ENCODE assay signal across 15 cellular contexts in the genomic region with DNA sequence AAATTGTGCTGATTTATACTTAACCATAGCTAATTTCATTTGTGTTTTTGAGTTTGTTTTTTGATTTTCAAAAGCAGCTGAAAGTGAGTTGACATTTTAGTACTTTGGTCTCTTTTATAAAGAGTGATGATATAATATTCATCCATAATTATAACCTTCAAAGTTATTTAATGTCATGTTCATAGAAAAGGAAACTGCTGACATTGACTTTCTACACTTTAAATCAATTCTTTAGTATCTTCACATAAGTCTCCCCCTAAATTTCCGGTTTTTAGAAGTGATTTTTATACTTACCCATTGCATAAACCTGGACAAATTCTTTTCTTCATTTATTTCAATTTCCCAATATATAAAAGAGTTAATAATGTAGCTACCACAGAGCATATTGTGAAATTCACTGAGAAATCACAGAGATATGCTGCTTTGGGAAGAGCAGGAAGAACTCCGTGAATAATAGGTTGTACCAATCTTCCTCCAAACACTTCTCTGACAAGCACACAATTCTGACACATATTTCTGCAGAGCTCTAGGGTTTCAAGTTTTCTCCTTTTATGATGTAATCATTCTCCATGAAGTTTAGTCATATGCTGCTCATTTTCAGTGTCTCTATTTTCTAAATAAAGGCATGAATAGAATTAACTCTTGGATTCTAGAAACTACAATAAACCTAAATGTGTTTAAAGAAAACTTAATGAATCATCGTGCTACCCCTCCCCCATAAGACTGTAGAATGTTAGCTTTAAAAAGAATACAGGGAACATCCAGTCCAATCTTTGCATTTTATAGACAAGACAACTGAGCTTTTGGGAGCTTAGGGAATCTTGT. TPM values are rescaled to one million over a fixed set of nuclear protein-coding genes. Genes with fewer than 3 reads are reported as not detected.
DNase-seq lines count a peak whose midpoint lies in the region; ATAC-seq and TF ChIP-seq lines count a peak whose summit lies in the region.
"Had no signal": no experiment of that assay in that cellular context is flagged by ENCODE, and none has a peak within 500 bp of the region (broad histone marks: within the 10 kb centered on the region; RNA-seq: fewer than 3 reads in every experiment).

No MANE protein-coding gene starts in this region.

- no peaks in the 10 kb centered on the region for H3K27me3 ChIP-seq in CD8-positive, alpha-beta memory T cell (ENCODE audit: insufficient read depth, low read length, poor library complexity, severe bottlenecking)
- no peaks in the 10 kb centered on the region for H3K27me3 ChIP-seq in WERI-Rb-1 (ENCODE audit: insufficient read depth, low read depth, severe bottlenecking)
- H3K27me3 ChIP-seq: heart left ventricle, suprapubic skin had no signal

- no peak overlapping the region for H3K4me3 ChIP-seq in mucosa of descending colon
- H3K4me3 ChIP-seq in CD8-positive, alpha-beta memory T cell (ENCODE audit: low read length): no peak overlapping the region
- no peak overlapping the region for H3K4me3 ChIP-seq in WERI-Rb-1 (ENCODE audit: low read depth, low read length)
- H3K4me3 ChIP-seq: GM23338, heart left ventricle, suprapubic skin had no signal

- no peaks in the 10 kb centered on the region for H3K4me1 Mint-ChIP-seq in CD8-positive, alpha-beta memory T cell
- no peaks in the 10 kb centered on the region for H3K4me1 Mint-ChIP-seq in activated CD4-positive, alpha-beta T cell treated with anti-CD3 and anti-CD28 coated beads, Interleukin-2, amount 10 ng/mL, durations not matched to agents 24 days and 14 days
- H3K4me1 Mint-ChIP-seq: GM23338 had no signal

- no peak overlapping the region for H3K27ac Mint-ChIP-seq in CD8-positive, alpha-beta memory T cell
- no peak overlapping the region for H3K27ac Mint-ChIP-seq in activated CD4-positive, alpha-beta T cell treated with anti-CD3 and anti-CD28 coated beads, Interleukin-2, amount 10 ng/mL, durations not matched to agents 24 days and 14 days
- H3K27ac Mint-ChIP-seq: GM23338 had no signal

- H3K9me3 Mint-ChIP-seq in CD8-positive, alpha-beta memory T cell: peaks cover 0 to 2% (median 0%) of the 10 kb centered on the region in 5 donors
- H3K9me3 Mint-ChIP-seq in activated CD4-positive, alpha-beta T cell treated with anti-CD3 and anti-CD28 coated beads, Interleukin-2, amount 10 ng/mL, durations not matched to agents 24 days and 14 days: no peaks in the 10 kb centered on the region

- CTCF ChIA-PET in CD8-positive, alpha-beta memory T cell (lab: Charles Lee): no interaction called here

- peaks cover 2 to 10% of the 10 kb centered on the region in 2 donors for H3K27me3 Mint-ChIP-seq in CD8-positive, alpha-beta memory T cell
- peaks cover 7% of the 10 kb centered on the region for H3K27me3 Mint-ChIP-seq in activated CD4-positive, alpha-beta T cell treated with anti-CD3 and anti-CD28 coated beads, Interleukin-2, amount 10 ng/mL, durations not matched to agents 24 days and 14 days

- H3K36me3 ChIP-seq in mucosa of descending colon (ENCODE audit: low read depth) (no peaks in the 10 kb centered on the region), WERI-Rb-1 (no peaks in the 10 kb centered on the region)
- H3K36me3 ChIP-seq in CD8-positive, alpha-beta memory T cell (ENCODE audit: insufficient read depth, low read length): no peaks in the 10 kb centered on the region
- H3K36me3 ChIP-seq: heart left ventricle, suprapubic skin had no signal

- no peak for TF ChIP-seq CTCF in AG09319 (IDR thresholded peaks at IDR 0.05; ENCODE audit: low read depth, low read length)
- TF ChIP-seq CTCF in mucosa of descending colon (IDR thresholded peaks at IDR 0.05): no peak
- TF ChIP-seq CTCF in WERI-Rb-1 (IDR thresholded peaks at IDR 0.05; ENCODE audit: low read depth, low read length): no peak

- intact Hi-C loops in mucosa of descending colon (cut with DNase I, micrococcal nuclease): no loop called here
- intact Hi-C loops in activated CD4-positive, alpha-beta T cell treated with anti-CD3 and anti-CD28 coated beads, Interleukin-2, amount 10 ng/mL, durations not matched to agents 24 days and 14 days (cut with micrococcal nuclease): no loop called here

- no peak overlapping the region for H3K27ac ChIP-seq in CD8-positive, alpha-beta memory T cell (ENCODE audit: low read depth, low read length)
- H3K27ac ChIP-seq in WERI-Rb-1: no peak overlapping the region
- H3K27ac ChIP-seq: heart left ventricle, suprapubic skin had no signal

- H3K9me3 ChIP-seq in mucosa of descending colon: no peaks in the 10 kb centered on the region
- H3K9me3 ChIP-seq in CD8-positive, alpha-beta memory T cell (ENCODE audit: low read length): no peaks in the 10 kb centered on the region
- no peaks in the 10 kb centered on the region for H3K9me3 ChIP-seq in WERI-Rb-1 (ENCODE audit: severe bottlenecking)
- H3K9me3 ChIP-seq: Caco-2, suprapubic skin had no signal

- ATAC-seq in mucosa of descending colon: peak; percentile 32
- ATAC-seq: GM23338, Panc1 had no signal

- DNase-seq in AG09319 (ENCODE audit: extremely low read depth, low read depth) (peak; percentile 68), NCI-H226 (peak; percentile 77), dedifferentiated amniotic fluid mesenchymal stem cell (ENCODE audit: extremely low spot score) (peak; percentile 85), mucosa of descending colon (no peak), WERI-Rb-1 (no peak)
- DNase-seq in CD8-positive, alpha-beta memory T cell: no peak
- no peak for DNase-seq in activated CD4-positive, alpha-beta T cell treated with anti-CD3 and anti-CD28 coated beads, Interleukin-2, amount 10 ng/mL, durations not matched to agents 24 days and 14 days
- DNase-seq in activated T-cell treated with anti-CD3 and anti-CD28 coated beads, Interleukin-2, amount 50 U/mL, for 48 hours: no peak
- DNase-seq: activated CD4-positive, alpha-beta T cell treated with anti-CD3 and anti-CD28 coated beads, Interleukin-2, amount 50 U/mL, for 48 hours; Caco-2; heart left ventricle; NCI-H1092 treated with DMSO at 0.1 percent for 48 hours had no signal

- POLR2A ChIA-PET in CD8-positive, alpha-beta memory T cell (lab: Charles Lee): no interaction called here

- no peaks in the 10 kb centered on the region for H3K36me3 Mint-ChIP-seq in CD8-positive, alpha-beta memory T cell
- H3K36me3 Mint-ChIP-seq in activated CD4-positive, alpha-beta T cell treated with anti-CD3 and anti-CD28 coated beads, Interleukin-2, amount 10 ng/mL, durations not matched to agents 24 days and 14 days (ENCODE audit: low read depth): no peaks in the 10 kb centered on the region

- H3K4me3 Mint-ChIP-seq in CD8-positive, alpha-beta memory T cell: no peak overlapping the region
- no peak overlapping the region for H3K4me3 Mint-ChIP-seq in activated CD4-positive, alpha-beta T cell treated with anti-CD3 and anti-CD28 coated beads, Interleukin-2, amount 10 ng/mL, durations not matched to agents 24 days and 14 days
- H3K4me3 Mint-ChIP-seq: GM23338 had no signal

- H3K4me1 ChIP-seq in mucosa of descending colon (ENCODE audit: low read depth): no peaks in the 10 kb centered on the region
- no peaks in the 10 kb centered on the region for H3K4me1 ChIP-seq in CD8-positive, alpha-beta memory T cell (ENCODE audit: insufficient read depth, low read length)
- H3K4me1 ChIP-seq: Caco-2, suprapubic skin had no signal

RNA-seq across cellular contexts. Expression of gene CDC42BPA, which starts 25.6 kb away (rescaled TPM):
- total RNA-seq in mucosa of descending colon: 10 to 100 TPM; 32.6 to 70.7 (median 50.2) TPM
- total RNA-seq in CD8-positive, alpha-beta memory T cell: under 1 TPM; 0.42 to 0.72 TPM
- polyA plus RNA-seq in CD8-positive, alpha-beta memory T cell: 0.44 TPM
- 1.2 TPM in 2 replicates for total RNA-seq in activated CD4-positive, alpha-beta T cell treated with anti-CD3 and anti-CD28 coated beads, Interleukin-2, amount 10 ng/mL, durations not matched to agents 24 days and 14 days

Comparison
In these comparisons a context has a peak if more than half of its experiments do, and no peak if none do; other contexts are left out.
1. DNase-seq: peak in AG09319 (single experiment), NCI-H226 (single experiment) and dedifferentiated amniotic fluid mesenchymal stem cell (single experiment); none in mucosa of descending colon (0 of 3), CD8-positive, alpha-beta memory T cell (0 of 5), activated CD4-positive, alpha-beta T cell treated with anti-CD3 and anti-CD28 coated beads, Interleukin-2, amount 10 ng/mL, durations not matched to agents 24 days and 14 days (single experiment), WERI-Rb-1 (single experiment) and activated T-cell treated with anti-CD3 and anti-CD28 coated beads, Interleukin-2, amount 50 U/mL, for 48 hours (0 of 2).
2. RNA of gene CDC42BPA, which starts 25.6 kb away (total RNA-seq): 32.6 to 70.7 TPM in mucosa of descending colon; 1.2 TPM in activated CD4-positive, alpha-beta T cell treated with anti-CD3 and anti-CD28 coated beads, Interleukin-2, amount 10 ng/mL, durations not matched to agents 24 days and 14 days and 0.42 to 0.72 TPM in CD8-positive, alpha-beta memory T cell; every median in the first group is over 10 times any median in the second.